Comparison of ENCODE assay signal across 9 cellular contexts in the genomic region with DNA sequence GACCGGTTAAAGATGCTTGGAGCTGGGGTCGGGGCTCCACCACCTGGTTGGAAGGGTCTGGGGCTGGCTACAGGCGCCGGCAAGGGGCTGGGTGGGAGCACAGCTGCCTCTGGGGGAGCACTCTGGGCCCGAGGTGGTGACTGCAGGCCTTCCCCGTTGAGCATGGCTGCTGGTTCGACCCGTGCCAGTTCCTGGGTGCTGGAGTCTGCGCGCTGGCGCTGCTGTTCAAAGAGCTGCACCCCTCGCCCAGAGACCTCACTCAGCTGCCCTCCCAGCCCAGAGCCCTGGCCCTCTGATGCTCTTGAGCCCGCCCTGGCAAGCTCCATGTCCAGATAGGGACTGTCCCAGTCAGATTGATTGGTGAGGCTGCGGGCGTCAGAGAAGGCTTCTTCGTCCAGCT. TPM values are rescaled to one million over a fixed set of nuclear protein-coding genes. Genes with fewer than 3 reads are reported as not detected.
DNase-seq lines count a peak whose midpoint lies in the region; ATAC-seq and TF ChIP-seq lines count a peak whose summit lies in the region.
"Had no signal": no experiment of that assay in that cellular context is flagged by ENCODE, and none has a peak within 500 bp of the region (broad histone marks: within the 10 kb centered on the region; RNA-seq: fewer than 3 reads in every experiment).

No MANE protein-coding gene starts in this region.

- no peaks in the 10 kb centered on the region for H3K9me3 Mint-ChIP-seq in WTC11
- no peaks in the 10 kb centered on the region for H3K9me3 Mint-ChIP-seq in osteocyte (ENCODE audit: unreplicated experiment)
- no peaks in the 10 kb centered on the region for H3K9me3 Mint-ChIP-seq in activated naive CD4-positive, alpha-beta T cell treated with anti-CD3 and anti-CD28 coated beads, Interleukin-2, amount 50 U/mL, for 72 hours

- H3K27me3 Mint-ChIP-seq in WTC11 (ENCODE audit: low read depth) = no peaks in the 10 kb centered on the region; the same call in 1 of the 2 replicates
- no peaks in the 10 kb centered on the region for H3K27me3 Mint-ChIP-seq in osteocyte (ENCODE audit: unreplicated experiment)

- POLR2A ChIA-PET in WTC11 (lab: Charles Lee) = interaction anchor here (1.1 to 1.6 kb wide), 2 partner anchors 81 to 124 kb away, joined by 3 read pairs; a partner anchor contains a TSS

- H3K4me3 Mint-ChIP-seq in WTC11 = peak overlapping the region; percentile 77
- H3K4me3 Mint-ChIP-seq in osteocyte (ENCODE audit: unreplicated experiment) = peak overlapping the region; percentile 76

- no peak for TF ChIP-seq CTCF in WTC11 (IDR thresholded peaks at IDR 0.05)
- no peak for TF ChIP-seq CTCF in osteocyte (IDR thresholded peaks at IDR 0.05)

- DNase-seq in Ammon's horn (ENCODE audit: low spot score) (peak; percentile 37), WTC11 (ENCODE audit: low spot score) (peak; percentile 42), Right ventricle myocardium superior (peak; percentile 54), osteocyte (ENCODE audit: extremely low spot score, unreplicated experiment) (no peak), mucosa of gallbladder (ENCODE audit: low spot score) (no peak)
- DNase-seq in stimulated activated CD4-positive, alpha-beta T cell treated with anti-CD3 and anti-CD28 coated beads, Interleukin-15, amount 100 ng/mL, for 24 hours = no peak
- no peak for DNase-seq in activated naive CD4-positive, alpha-beta T cell treated with anti-CD3 and anti-CD28 coated beads, Interleukin-2, amount 50 U/mL, for 72 hours (ENCODE audit: low spot score in 2 of 2)
- DNase-seq: DND-41 had no signal

- H3K27ac Mint-ChIP-seq in WTC11 (no peak overlapping the region), osteocyte (ENCODE audit: unreplicated experiment) (no peak overlapping the region)
- no peak overlapping the region for H3K27ac Mint-ChIP-seq in activated naive CD4-positive, alpha-beta T cell treated with anti-CD3 and anti-CD28 coated beads, Interleukin-2, amount 50 U/mL, for 72 hours

- peak; percentile 7 for ATAC-seq in WTC11
- peak; percentile 1 for ATAC-seq in Right ventricle myocardium superior (ENCODE audit: poor library complexity)
- no peak for ATAC-seq in HG03378 (IDR thresholded peaks at IDR 0.05; ENCODE audit: unreplicated experiment)
- no peak for ATAC-seq in activated naive CD4-positive, alpha-beta T cell treated with anti-CD3 and anti-CD28 coated beads, Interleukin-2, amount 50 U/mL, for 72 hours

- intact Hi-C loops in Right ventricle myocardium superior (cut with DNase I) = no loop called here

- H3K36me3 Mint-ChIP-seq in WTC11 = no peaks in the 10 kb centered on the region
- H3K36me3 Mint-ChIP-seq in osteocyte (ENCODE audit: unreplicated experiment) = no peaks in the 10 kb centered on the region
- H3K36me3 Mint-ChIP-seq in activated naive CD4-positive, alpha-beta T cell treated with anti-CD3 and anti-CD28 coated beads, Interleukin-2, amount 50 U/mL, for 72 hours = no peaks in the 10 kb centered on the region

- CTCF ChIA-PET in WTC11 (lab: Charles Lee) = interaction anchor here (0.8 to 6.9 kb wide), 3 partner anchors 12 to 118 kb away, joined by 3 to 77 read pairs (median 4); a partner anchor contains a TSS

- peaks cover 20% of the 10 kb centered on the region for H3K4me1 Mint-ChIP-seq in WTC11
- peaks cover 7% of the 10 kb centered on the region for H3K4me1 Mint-ChIP-seq in osteocyte (ENCODE audit: unreplicated experiment)

TF ChIP-seq in WTC11, 78 proteins besides CTCF, POLR2A, EP300 and RAD21:
- TF ChIP-seq RORB (CRISPR knock-in tag; IDR thresholded peaks at IDR 0.05) = no peak
- TF ChIP-seq ZNF263 (CRISPR knock-in tag; IDR thresholded peaks at IDR 0.05; ENCODE audit: low read depth) = peak; percentile 95
- TF ChIP-seq CREM (CRISPR knock-in tag; IDR thresholded peaks at IDR 0.05) = 0 out of 2 replicates have a peak, but pooled peaks have one; percentile 31
- TF ChIP-seq, protein P1, sequence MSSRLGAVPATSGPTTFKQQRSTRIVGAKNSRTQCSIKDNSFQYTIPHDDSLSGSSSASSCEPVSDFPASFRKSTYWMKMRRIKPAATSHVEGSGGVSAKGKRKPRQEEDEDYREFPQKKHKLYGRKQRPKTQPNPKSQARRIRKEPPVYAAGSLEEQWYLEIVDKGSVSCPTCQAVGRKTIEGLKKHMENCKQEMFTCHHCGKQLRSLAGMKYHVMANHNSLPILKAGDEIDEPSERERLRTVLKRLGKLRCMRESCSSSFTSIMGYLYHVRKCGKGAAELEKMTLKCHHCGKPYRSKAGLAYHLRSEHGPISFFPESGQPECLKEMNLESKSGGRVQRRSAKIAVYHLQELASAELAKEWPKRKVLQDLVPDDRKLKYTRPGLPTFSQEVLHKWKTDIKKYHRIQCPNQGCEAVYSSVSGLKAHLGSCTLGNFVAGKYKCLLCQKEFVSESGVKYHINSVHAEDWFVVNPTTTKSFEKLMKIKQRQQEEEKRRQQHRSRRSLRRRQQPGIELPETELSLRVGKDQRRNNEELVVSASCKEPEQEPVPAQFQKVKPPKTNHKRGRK (CRISPR knock-in tag; IDR thresholded peaks at IDR 0.05; ENCODE audit: borderline replicate concordance) = no peak

RNA-seq across cellular contexts. Expression of a gene that starts 7.0 kb away (rescaled TPM):
- total RNA-seq in WTC11 (2021) (3.0 to 5.4 TPM (median 4.4 TPM) in 3 replicates), Right ventricle myocardium superior (0.38 TPM), osteocyte (0.59 and 0.78 TPM in 2 replicates), mucosa of gallbladder (0.52 TPM)
- not detected for total RNA-seq in activated naive CD4-positive, alpha-beta T cell treated with anti-CD3 and anti-CD28 coated beads, Interleukin-2, amount 50 U/mL, for 72 hours

RNA-seq across cellular contexts. Expression of a gene that starts 7.6 kb away (rescaled TPM):
- total RNA-seq in WTC11 (2021) (0.11 to 0.22 TPM (median 0.18 TPM) in 3 replicates), Right ventricle myocardium superior (213 TPM), osteocyte (not detected in 2 replicates), mucosa of gallbladder (0.49 TPM)
- total RNA-seq in activated naive CD4-positive, alpha-beta T cell treated with anti-CD3 and anti-CD28 coated beads, Interleukin-2, amount 50 U/mL, for 72 hours = not detected

RNA-seq across cellular contexts. Expression of a gene that starts 49.7 kb away (rescaled TPM):
- total RNA-seq in WTC11 (2021) (7.5 to 10.4 TPM (median 9.3 TPM) in 3 replicates), Right ventricle myocardium superior (3.5 TPM), osteocyte (5.9 and 8.1 TPM in 2 replicates), mucosa of gallbladder (8.2 TPM)
- total RNA-seq in activated naive CD4-positive, alpha-beta T cell treated with anti-CD3 and anti-CD28 coated beads, Interleukin-2, amount 50 U/mL, for 72 hours = 10 to 100 TPM in 1 of 2 donors, 1 to 10 TPM in 1; 5.5 to 10.3 TPM

RNA-seq across cellular contexts. Expression of a gene that starts 57.1 kb away (rescaled TPM):
- total RNA-seq in WTC11 (2021) = 39.8 to 43.8 TPM (median 43.3 TPM) in 3 replicates
- 22.5 TPM for total RNA-seq in Right ventricle myocardium superior
- total RNA-seq in osteocyte = 9.4 and 11.2 TPM in 2 replicates
- total RNA-seq in mucosa of gallbladder = 65.2 TPM
- total RNA-seq in activated naive CD4-positive, alpha-beta T cell treated with anti-CD3 and anti-CD28 coated beads, Interleukin-2, amount 50 U/mL, for 72 hours = 1 to 10 TPM; 4.6 to 6.2 TPM

Comparison
In these comparisons a context has a peak if more than half of its experiments do, and no peak if none do; other contexts are left out.
1. DNase-seq: peak in Ammon's horn (single experiment), WTC11 (single experiment) and Right ventricle myocardium superior (single experiment); none in osteocyte (single experiment), mucosa of gallbladder (single experiment), stimulated activated CD4-positive, alpha-beta T cell treated with anti-CD3 and anti-CD28 coated beads, Interleukin-15, amount 100 ng/mL, for 24 hours (single experiment) and activated naive CD4-positive, alpha-beta T cell treated with anti-CD3 and anti-CD28 coated beads, Interleukin-2, amount 50 U/mL, for 72 hours (0 of 2).
2. ATAC-seq: peak in WTC11 (single experiment) and Right ventricle myocardium superior (single experiment); none in HG03378 (single experiment) and activated naive CD4-positive, alpha-beta T cell treated with anti-CD3 and anti-CD28 coated beads, Interleukin-2, amount 50 U/mL, for 72 hours (0 of 2).
3. RNA of a gene that starts 7.6 kb away (total RNA-seq): 213 TPM in Right ventricle myocardium superior (single experiment); 0.49 TPM in mucosa of gallbladder (single experiment), 0.11 to 0.22 TPM in WTC11, not detected in activated naive CD4-positive, alpha-beta T cell treated with anti-CD3 and anti-CD28 coated beads, Interleukin-2, amount 50 U/mL, for 72 hours and not detected in osteocyte; every median in the first group is over 100 times any median in the second.